ENCODE assay signal across 8 cellular contexts in the genomic region with DNA sequence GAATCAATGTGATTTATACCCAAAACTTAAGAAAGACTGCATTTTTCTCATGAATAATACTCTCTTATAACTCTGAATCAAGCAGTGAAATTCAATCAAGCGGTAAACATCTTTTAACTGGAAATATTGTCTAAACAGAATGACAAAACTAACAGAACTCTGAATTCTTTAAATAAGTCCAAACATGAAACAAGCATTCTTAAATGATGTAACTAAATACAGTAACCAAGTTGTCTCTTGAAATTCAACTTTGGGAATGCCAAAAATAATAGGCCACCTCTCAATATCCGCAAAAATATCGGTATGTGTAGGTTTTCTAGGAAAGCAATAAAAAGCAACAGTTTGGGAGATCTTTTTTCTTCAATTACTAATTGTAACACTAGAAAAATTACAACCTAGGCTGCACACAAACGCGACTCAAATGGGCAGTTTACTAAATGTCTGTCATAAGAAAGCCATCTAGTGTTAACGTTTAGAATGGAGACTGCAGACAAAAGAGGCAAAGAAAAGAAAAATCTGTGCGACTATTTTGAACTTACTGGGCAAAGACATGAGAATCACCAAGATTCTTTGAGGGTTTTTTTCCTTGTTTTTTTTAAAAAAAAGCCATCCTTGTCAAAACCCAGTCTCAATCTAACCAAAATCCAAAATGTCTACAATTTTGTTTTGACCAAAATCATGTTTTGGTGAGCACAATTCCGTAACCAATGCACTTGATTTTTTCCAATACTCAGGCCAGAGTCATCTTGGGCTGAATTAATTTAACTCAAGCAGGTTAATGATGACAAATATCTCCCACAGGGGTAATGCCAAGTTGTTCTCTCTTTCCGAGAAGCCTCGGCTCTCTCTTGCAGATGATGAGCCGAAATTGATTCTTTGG. TPM values are rescaled to one million over a fixed set of nuclear protein-coding genes. Genes with fewer than 3 reads are reported as not detected.
DNase-seq lines count a peak whose midpoint lies in the region; ATAC-seq and TF ChIP-seq lines count a peak whose summit lies in the region.

No MANE protein-coding gene starts in this region.

- ATAC-seq in naive B cell (ENCODE audit: low read depth in 2 of 2), result no peak
- ATAC-seq in GM18873 (IDR thresholded peaks at IDR 0.05; ENCODE audit: low FRiP score, unreplicated experiment), result no peak

- H3K4me3 Mint-ChIP-seq in endodermal cell (peak overlapping the region; percentile 88), naive B cell (peak overlapping the region; percentile 86 to 93 (median 90))

- peak overlapping the region; percentile 33 for H3K27ac ChIP-seq in endodermal cell (ENCODE audit: low read depth, low read length)

- peaks cover 8% of the 10 kb centered on the region for H3K9me3 ChIP-seq in endodermal cell (ENCODE audit: control insufficient read depth, low read length)

- H3K27me3 ChIP-seq in endodermal cell (ENCODE audit: control insufficient read depth, insufficient read depth, low read length, poor library complexity, severe bottlenecking), result peaks cover 14% of the 10 kb centered on the region

- H3K27ac Mint-ChIP-seq in endodermal cell (peak overlapping the region; percentile 89), naive B cell (peak overlapping the region in 3 of 6 donors; percentile 27 to 91 (median 82))

- no peaks in the 10 kb centered on the region for H3K9me3 Mint-ChIP-seq in endodermal cell
- H3K9me3 Mint-ChIP-seq in naive B cell, result no peaks in the 10 kb centered on the region

- H3K4me1 ChIP-seq in endodermal cell (ENCODE audit: control insufficient read depth, insufficient read depth, low read length), result peaks cover 4% of the 10 kb centered on the region

- no peak for DNase-seq in AG09309 (ENCODE audit: low read depth)
- DNase-seq in H4 (ENCODE audit: low spot score), result peak; percentile 69
- peak; percentile 59 for DNase-seq in SK-MEL-5 (ENCODE audit: low read depth, low spot score)
- DNase-seq in endodermal cell, result no peak
- no peak for DNase-seq in naive B cell
- DNase-seq in posterior cingulate gyrus, result no peak
- no peak for DNase-seq in ureter (ENCODE audit: low spot score)

- peak; percentile 39 for TF ChIP-seq CTCF in AG09309 (IDR thresholded peaks at IDR 0.05; ENCODE audit: control insufficient read depth, insufficient read depth, low read depth, low read length, missing control alignments)
- TF ChIP-seq CTCF in endodermal cell (conservative IDR thresholded peaks at IDR 0.05), result peak; percentile 40

- in situ Hi-C loops in SK-MEL-5 (cut with HindIII; ENCODE audit: low pct_unique_long_range_greater_than_20kb, low sequenced_read_pairs), result no loop called here

- peaks cover 9% of the 10 kb centered on the region for H3K36me3 ChIP-seq in endodermal cell (ENCODE audit: control insufficient read depth, insufficient read depth, low read length)

- H3K36me3 Mint-ChIP-seq in endodermal cell (ENCODE audit: low read depth), result peaks cover 2% of the 10 kb centered on the region
- no peaks in the 10 kb centered on the region for H3K36me3 Mint-ChIP-seq in naive B cell

- H3K4me3 ChIP-seq in AG09309 (ENCODE audit: control insufficient read depth, low read depth, low read length), result peak overlapping the region; percentile 63
- H3K4me3 ChIP-seq in endodermal cell (ENCODE audit: low read length), result peak overlapping the region; percentile 96

- intact Hi-C loops in posterior cingulate gyrus (cut with DNase I), result loop anchor here (1.0 kb wide), 1 partner anchor 120 kb away; no protein-coding TSS in a partner anchor

- peaks cover 53% of the 10 kb centered on the region for H3K4me1 Mint-ChIP-seq in endodermal cell
- H3K4me1 Mint-ChIP-seq in naive B cell, result peaks cover 12 to 15% (median 14%) of the 10 kb centered on the region in 3 donors

- peak overlapping the region; percentile 70 for H3K9ac ChIP-seq in endodermal cell (ENCODE audit: extremely low read depth, low read length, poor library complexity, severe bottlenecking)

- H3K27me3 Mint-ChIP-seq in endodermal cell (ENCODE audit: insufficient read depth) (peaks cover 23% of the 10 kb centered on the region), naive B cell (peaks cover 34 to 59% (median 36%) of the 10 kb centered on the region in 3 donors)

- WGBS in endodermal cell (ENCODE audit: insufficient coverage in 1 of 2, insufficient read length in 1 of 2), 2 experiments, result 19% methylated on average over 8 to 11 of the region's 11 CpGs

RNA-seq across cellular contexts. Expression of gene SIPA1L2, which starts 1.4 kb away (rescaled TPM):
- 7.5 and 10.6 TPM in 2 replicates for total RNA-seq in H4 (2014; rRNA removed; shearing (Covaris generic))
- 9.2 and 9.5 TPM in 2 replicates for total RNA-seq in SK-MEL-5 (2014; rRNA removed; shearing (Covaris generic))
- 12.3 and 13.6 TPM in 2 replicates for polyA plus RNA-seq in SK-MEL-5 (2015; cell fraction: cytosol; rRNA removed)
- polyA plus RNA-seq in SK-MEL-5 (2015; cell fraction: nucleus; rRNA removed), result 13.1 and 15.9 TPM in 2 replicates
- 10 to 100 TPM; 34.7 to 41.5 TPM for total RNA-seq in endodermal cell
- 40.1 TPM for polyA plus RNA-seq in endodermal cell (2013, experiment 1 of 2)
- 41.6 TPM for polyA plus RNA-seq in endodermal cell (2013, experiment 2 of 2)
- not detected for polyA plus RNA-seq in naive B cell (ENCODE audit: low read depth in 6 of 6)
- total RNA-seq in ureter, result 35.6 TPM

Comparison
In these comparisons a context has a peak if more than half of its experiments do, and no peak if none do; other contexts are left out.
1. DNase-seq: peak in H4 (single experiment) and SK-MEL-5 (single experiment); none in AG09309 (single experiment), endodermal cell (single experiment), naive B cell (single experiment), posterior cingulate gyrus (0 of 10) and ureter (single experiment).